Comparison of ENCODE assay signal across 1 cellular context in the genomic region with DNA sequence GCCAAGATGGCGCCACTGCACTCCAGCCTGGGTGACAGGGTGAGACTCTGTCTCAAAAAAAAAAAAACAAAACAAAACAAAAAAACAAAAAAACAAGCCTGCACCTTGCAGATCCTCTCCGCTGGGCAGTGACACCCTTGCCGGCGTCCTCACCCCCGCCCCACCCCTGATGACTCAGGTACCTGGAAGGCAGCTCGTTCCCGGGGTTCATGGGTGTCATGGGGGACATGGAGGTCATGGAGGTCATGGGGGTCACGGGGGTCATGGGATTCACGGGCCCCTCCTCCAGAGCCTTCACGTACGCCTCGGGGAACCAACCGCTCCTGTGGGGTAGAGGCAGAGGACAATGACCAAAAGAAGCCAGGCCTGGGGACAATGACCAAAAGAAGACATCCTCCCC.
A peak's percentile ranks its signal among the peaks of the same experiment; 100 is the strongest.
TF ChIP-seq lines count a peak whose summit lies in the region.

No MANE protein-coding gene starts in this region.

TF ChIP-seq in K562, 482 proteins besides CTCF, POLR2A, EP300 and RAD21:
- TF ChIP-seq NR2C1 (IDR thresholded peaks at IDR 0.05) (no peak), NR2C1 (tag; IDR thresholded peaks at IDR 0.05) (peak; percentile 32; the same call in 1 of the 2 replicates), CBFA2T3 (IDR thresholded peaks at IDR 0.05) (no peak), CBFB (CRISPR knock-in tag; IDR thresholded peaks at IDR 0.05) (no peak), ZZZ3 (IDR thresholded peaks at IDR 0.05) (no peak)
- TF ChIP-seq, protein P1, sequence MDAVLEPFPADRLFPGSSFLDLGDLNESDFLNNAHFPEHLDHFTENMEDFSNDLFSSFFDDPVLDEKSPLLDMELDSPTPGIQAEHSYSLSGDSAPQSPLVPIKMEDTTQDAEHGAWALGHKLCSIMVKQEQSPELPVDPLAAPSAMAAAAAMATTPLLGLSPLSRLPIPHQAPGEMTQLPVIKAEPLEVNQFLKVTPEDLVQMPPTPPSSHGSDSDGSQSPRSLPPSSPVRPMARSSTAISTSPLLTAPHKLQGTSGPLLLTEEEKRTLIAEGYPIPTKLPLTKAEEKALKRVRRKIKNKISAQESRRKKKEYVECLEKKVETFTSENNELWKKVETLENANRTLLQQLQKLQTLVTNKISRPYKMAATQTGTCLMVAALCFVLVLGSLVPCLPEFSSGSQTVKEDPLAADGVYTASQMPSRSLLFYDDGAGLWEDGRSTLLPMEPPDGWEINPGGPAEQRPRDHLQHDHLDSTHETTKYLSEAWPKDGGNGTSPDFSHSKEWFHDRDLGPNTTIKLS (IDR thresholded peaks at IDR 0.05; ENCODE audit: borderline replicate concordance, low read depth) = no peak
